2 cellular contexts compared by ENCODE assay signal in the genomic region with DNA sequence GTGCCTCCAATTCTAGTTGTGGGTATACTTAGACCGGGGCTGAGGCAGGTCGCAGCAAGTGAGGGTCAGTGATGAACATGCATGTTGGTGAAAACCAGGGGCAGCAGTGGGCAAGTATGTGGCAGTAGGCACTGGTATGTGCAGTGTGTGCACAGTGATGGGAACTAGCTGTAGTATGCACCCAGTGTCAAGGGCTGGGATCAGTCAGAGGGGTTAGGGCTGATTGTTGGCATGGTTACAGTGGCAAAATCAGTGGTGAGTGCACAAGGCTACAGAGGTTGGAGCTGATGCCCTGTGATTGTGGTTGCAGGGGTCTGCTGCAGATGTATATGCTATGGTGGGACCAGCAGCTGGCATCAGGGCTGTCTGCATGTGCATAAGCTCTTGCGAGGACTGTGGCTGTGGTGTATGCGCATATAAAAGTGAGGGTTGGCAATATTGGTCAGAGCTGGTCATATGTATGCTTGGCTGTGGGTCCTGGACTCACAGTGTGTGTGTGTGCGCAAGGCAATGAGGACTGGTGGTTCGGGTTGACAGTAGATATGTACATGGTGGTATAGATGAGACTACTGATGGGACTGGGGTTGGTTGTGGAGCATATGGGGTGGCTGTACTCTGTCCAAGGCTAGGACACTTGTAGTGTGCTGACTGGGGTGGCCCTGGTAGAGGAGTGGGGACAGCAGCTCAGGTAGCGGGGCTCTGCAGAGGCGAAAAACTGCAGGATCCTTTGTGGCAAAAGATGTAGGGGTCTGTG.
TF ChIP-seq lines count a peak whose summit lies in the region.

No MANE protein-coding gene starts in this region.

TF ChIP-seq in GM23338, 12 proteins besides CTCF, POLR2A, EP300 and RAD21 (continued from another document):
- TF ChIP-seq, protein P1, sequence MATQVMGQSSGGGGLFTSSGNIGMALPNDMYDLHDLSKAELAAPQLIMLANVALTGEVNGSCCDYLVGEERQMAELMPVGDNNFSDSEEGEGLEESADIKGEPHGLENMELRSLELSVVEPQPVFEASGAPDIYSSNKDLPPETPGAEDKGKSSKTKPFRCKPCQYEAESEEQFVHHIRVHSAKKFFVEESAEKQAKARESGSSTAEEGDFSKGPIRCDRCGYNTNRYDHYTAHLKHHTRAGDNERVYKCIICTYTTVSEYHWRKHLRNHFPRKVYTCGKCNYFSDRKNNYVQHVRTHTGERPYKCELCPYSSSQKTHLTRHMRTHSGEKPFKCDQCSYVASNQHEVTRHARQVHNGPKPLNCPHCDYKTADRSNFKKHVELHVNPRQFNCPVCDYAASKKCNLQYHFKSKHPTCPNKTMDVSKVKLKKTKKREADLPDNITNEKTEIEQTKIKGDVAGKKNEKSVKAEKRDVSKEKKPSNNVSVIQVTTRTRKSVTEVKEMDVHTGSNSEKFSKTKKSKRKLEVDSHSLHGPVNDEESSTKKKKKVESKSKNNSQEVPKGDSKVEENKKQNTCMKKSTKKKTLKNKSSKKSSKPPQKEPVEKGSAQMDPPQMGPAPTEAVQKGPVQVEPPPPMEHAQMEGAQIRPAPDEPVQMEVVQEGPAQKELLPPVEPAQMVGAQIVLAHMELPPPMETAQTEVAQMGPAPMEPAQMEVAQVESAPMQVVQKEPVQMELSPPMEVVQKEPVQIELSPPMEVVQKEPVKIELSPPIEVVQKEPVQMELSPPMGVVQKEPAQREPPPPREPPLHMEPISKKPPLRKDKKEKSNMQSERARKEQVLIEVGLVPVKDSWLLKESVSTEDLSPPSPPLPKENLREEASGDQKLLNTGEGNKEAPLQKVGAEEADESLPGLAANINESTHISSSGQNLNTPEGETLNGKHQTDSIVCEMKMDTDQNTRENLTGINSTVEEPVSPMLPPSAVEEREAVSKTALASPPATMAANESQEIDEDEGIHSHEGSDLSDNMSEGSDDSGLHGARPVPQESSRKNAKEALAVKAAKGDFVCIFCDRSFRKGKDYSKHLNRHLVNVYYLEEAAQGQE (IDR thresholded peaks at IDR 0.05; ENCODE audit: unreplicated experiment) = no peak
- TF ChIP-seq ZNF114 (CRISPR knock-in tag; IDR thresholded peaks at IDR 0.05) = no peak
- no peak for TF ChIP-seq STAT1 (IDR thresholded peaks at IDR 0.05; ENCODE audit: unreplicated experiment)
- TF ChIP-seq, protein P2, sequence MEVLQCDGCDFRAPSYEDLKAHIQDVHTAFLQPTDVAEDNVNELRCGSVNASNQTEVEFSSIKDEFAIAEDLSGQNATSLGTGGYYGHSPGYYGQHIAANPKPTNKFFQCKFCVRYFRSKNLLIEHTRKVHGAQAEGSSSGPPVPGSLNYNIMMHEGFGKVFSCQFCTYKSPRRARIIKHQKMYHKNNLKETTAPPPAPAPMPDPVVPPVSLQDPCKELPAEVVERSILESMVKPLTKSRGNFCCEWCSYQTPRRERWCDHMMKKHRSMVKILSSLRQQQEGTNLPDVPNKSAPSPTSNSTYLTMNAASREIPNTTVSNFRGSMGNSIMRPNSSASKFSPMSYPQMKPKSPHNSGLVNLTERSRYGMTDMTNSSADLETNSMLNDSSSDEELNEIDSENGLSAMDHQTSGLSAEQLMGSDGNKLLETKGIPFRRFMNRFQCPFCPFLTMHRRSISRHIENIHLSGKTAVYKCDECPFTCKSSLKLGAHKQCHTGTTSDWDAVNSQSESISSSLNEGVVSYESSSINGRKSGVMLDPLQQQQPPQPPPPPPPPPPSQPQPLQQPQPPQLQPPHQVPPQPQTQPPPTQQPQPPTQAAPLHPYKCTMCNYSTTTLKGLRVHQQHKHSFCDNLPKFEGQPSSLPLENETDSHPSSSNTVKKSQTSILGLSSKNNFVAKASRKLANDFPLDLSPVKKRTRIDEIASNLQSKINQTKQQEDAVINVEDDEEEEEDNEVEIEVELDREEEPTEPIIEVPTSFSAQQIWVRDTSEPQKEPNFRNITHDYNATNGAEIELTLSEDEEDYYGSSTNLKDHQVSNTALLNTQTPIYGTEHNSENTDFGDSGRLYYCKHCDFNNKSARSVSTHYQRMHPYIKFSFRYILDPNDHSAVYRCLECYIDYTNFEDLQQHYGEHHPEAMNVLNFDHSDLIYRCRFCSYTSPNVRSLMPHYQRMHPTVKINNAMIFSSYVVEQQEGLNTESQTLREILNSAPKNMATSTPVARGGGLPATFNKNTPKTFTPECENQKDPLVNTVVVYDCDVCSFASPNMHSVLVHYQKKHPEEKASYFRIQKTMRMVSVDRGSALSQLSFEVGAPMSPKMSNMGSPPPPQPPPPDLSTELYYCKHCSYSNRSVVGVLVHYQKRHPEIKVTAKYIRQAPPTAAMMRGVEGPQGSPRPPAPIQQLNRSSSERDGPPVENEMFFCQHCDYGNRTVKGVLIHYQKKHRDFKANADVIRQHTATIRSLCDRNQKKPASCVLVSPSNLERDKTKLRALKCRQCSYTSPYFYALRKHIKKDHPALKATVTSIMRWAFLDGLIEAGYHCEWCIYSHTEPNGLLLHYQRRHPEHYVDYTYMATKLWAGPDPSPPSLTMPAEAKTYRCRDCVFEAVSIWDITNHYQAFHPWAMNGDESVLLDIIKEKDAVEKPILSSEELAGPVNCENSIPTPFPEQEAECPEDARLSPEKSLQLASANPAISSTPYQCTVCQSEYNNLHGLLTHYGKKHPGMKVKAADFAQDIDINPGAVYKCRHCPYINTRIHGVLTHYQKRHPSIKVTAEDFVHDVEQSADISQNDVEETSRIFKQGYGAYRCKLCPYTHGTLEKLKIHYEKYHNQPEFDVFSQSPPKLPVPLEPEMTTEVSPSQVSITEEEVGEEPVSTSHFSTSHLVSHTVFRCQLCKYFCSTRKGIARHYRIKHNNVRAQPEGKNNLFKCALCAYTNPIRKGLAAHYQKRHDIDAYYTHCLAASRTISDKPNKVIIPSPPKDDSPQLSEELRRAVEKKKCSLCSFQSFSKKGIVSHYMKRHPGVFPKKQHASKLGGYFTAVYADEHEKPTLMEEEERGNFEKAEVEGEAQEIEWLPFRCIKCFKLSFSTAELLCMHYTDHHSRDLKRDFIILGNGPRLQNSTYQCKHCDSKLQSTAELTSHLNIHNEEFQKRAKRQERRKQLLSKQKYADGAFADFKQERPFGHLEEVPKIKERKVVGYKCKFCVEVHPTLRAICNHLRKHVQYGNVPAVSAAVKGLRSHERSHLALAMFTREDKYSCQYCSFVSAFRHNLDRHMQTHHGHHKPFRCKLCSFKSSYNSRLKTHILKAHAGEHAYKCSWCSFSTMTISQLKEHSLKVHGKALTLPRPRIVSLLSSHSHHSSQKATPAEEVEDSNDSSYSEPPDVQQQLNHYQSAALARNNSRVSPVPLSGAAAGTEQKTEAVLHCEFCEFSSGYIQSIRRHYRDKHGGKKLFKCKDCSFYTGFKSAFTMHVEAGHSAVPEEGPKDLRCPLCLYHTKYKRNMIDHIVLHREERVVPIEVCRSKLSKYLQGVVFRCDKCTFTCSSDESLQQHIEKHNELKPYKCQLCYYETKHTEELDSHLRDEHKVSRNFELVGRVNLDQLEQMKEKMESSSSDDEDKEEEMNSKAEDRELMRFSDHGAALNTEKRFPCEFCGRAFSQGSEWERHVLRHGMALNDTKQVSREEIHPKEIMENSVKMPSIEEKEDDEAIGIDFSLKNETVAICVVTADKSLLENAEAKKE (CRISPR knock-in tag; IDR thresholded peaks at IDR 0.05) = no peak
- TF ChIP-seq CREB1 (CRISPR knock-in tag; IDR thresholded peaks at IDR 0.05; ENCODE audit: low read depth) = no peak
- TF ChIP-seq EZH2 (IDR thresholded peaks at IDR 0.05; ENCODE audit: low read depth, unreplicated experiment) = no peak
- no peak for TF ChIP-seq ZNF331 (CRISPR knock-in tag; IDR thresholded peaks at IDR 0.05; ENCODE audit: low read depth)
- TF ChIP-seq NANOG (IDR thresholded peaks at IDR 0.05; ENCODE audit: borderline replicate concordance) = no peak

TF ChIP-seq in K562, 482 proteins besides CTCF, POLR2A, EP300 and RAD21 (continued from another document):
- TF ChIP-seq CREBBP (IDR thresholded peaks at IDR 0.05; ENCODE audit: low read depth, low read length) = peak; percentile 96
